8 cellular contexts compared by ENCODE assay signal in the genomic region with DNA sequence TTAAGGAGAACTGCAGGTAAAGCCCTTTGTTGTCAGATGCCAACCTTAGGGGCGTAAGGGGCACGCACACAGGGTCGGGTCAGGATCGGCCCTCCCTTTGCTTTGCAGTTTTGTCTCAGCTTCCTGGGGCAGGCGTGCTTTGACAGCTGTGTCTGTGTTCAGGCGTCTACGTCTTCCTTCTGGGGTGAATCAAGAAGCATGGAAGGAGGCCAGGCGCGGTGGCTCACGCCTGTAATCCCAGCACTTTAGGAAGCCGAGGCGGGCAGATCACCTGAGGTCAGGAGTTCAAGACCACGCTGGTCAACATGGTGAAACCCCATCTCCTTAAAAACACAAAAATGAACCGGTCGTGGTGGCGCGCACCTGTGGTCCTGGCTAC. TPM values are rescaled to one million over a fixed set of nuclear protein-coding genes. Genes with fewer than 3 reads are reported as not detected.
DNase-seq lines count a peak whose midpoint lies in the region; ATAC-seq and TF ChIP-seq lines count a peak whose summit lies in the region.

No MANE protein-coding gene starts in this region.

- H2BK5ac ChIP-seq in trophoblast cell (ENCODE audit: low read depth, low read length, poor library complexity), result no peak overlapping the region

- no peak overlapping the region for H3K14ac ChIP-seq in trophoblast cell (ENCODE audit: low read length)

- H2AK5ac ChIP-seq in trophoblast cell (ENCODE audit: low read length), result no peak overlapping the region

- H3K9me2 ChIP-seq in PC-3 (replicated peaks; ENCODE audit: low read length), result no peaks in the 10 kb centered on the region

- no peak overlapping the region for H3K23ac ChIP-seq in trophoblast cell (ENCODE audit: low read length)

- peak overlapping the region; percentile 81 for H3K9ac ChIP-seq in DND-41 (ENCODE audit: low read depth, low read length)
- no peak overlapping the region; the same call in 1 of the 2 replicates for H3K9ac ChIP-seq in PC-3 (ENCODE audit: low read length)
- H3K9ac ChIP-seq in trophoblast cell (ENCODE audit: low read length), result no peak overlapping the region

- H3K4me2 ChIP-seq in DND-41 (ENCODE audit: insufficient read depth, low read length) (peak overlapping the region; percentile 97), PC-3 (ENCODE audit: low read length) (peak overlapping the region; percentile 89), trophoblast cell (ENCODE audit: low read length) (peak overlapping the region; percentile 74)

- H3K36me3 ChIP-seq in DND-41 (ENCODE audit: insufficient read depth, low read length) (peaks cover 86% of the 10 kb centered on the region), PC-3 (ENCODE audit: low read depth, low read length) (peaks cover 60% of the 10 kb centered on the region), trophoblast cell (ENCODE audit: control insufficient read depth in 1 of 2, insufficient read depth in 2 of 2, low read length in 2 of 2) (peaks cover 48 to 52% of the 10 kb centered on the region in 2 experiments)

- H3K79me2 ChIP-seq in DND-41 (ENCODE audit: insufficient read depth, low read length) (peaks cover 94% of the 10 kb centered on the region), PC-3 (ENCODE audit: low read length) (peaks cover 93% of the 10 kb centered on the region), trophoblast cell (ENCODE audit: control insufficient read depth, insufficient read depth, low read length, poor library complexity) (peaks cover 20% of the 10 kb centered on the region)

- H3F3A ChIP-seq in PC-3 (ENCODE audit: low read length, unreplicated experiment), result no peaks in the 10 kb centered on the region

- no peak overlapping the region for H4K12ac ChIP-seq in trophoblast cell (ENCODE audit: low read depth, low read length)

- no peak overlapping the region for H2AFZ ChIP-seq in DND-41 (ENCODE audit: low read depth, low read length)
- H2AFZ ChIP-seq in PC-3 (ENCODE audit: low read length), result no peak overlapping the region
- no peak overlapping the region for H2AFZ ChIP-seq in trophoblast cell (ENCODE audit: insufficient read depth, low read length, poor library complexity)

- H4K8ac ChIP-seq in trophoblast cell (ENCODE audit: low read depth, low read length), result no peak overlapping the region

- no peak for ATAC-seq in DND-41 (ENCODE audit: insufficient read depth, low read depth)
- no peak for ATAC-seq in PC-3

- peaks cover 6% of the 10 kb centered on the region for H3K79me1 ChIP-seq in trophoblast cell (ENCODE audit: low read length)

- H3K4me1 ChIP-seq in DND-41 (ENCODE audit: insufficient read depth, low read length) (peaks cover 48% of the 10 kb centered on the region), PC-3 (ENCODE audit: insufficient read depth, low read length) (peaks cover 18% of the 10 kb centered on the region), trophoblast cell (ENCODE audit: control insufficient read depth in 1 of 2, insufficient read depth in 2 of 2, low read length in 2 of 2) (peaks cover 7 to 10% of the 10 kb centered on the region in 2 experiments)

- H4K20me1 ChIP-seq in DND-41 (ENCODE audit: insufficient read depth, low read length), result peaks cover 45% of the 10 kb centered on the region
- no peaks in the 10 kb centered on the region for H4K20me1 ChIP-seq in PC-3 (ENCODE audit: low read length)

- CTCF ChIA-PET in PC-3 (lab: Charles Lee), result no interaction called here

- H3K27ac ChIP-seq in DND-41 (ENCODE audit: low read length), result no peak overlapping the region
- H3K27ac ChIP-seq in PC-3 (ENCODE audit: low read length), result no peak overlapping the region
- H3K27ac ChIP-seq in trophoblast cell (ENCODE audit: low read depth, low read length), result no peak overlapping the region

- no CpG with 5 or more reads among the region's 17 CpGs for WGBS in trophoblast cell (ENCODE audit: extremely low coverage, insufficient coverage, insufficient read length)

- no peak for TF ChIP-seq CTCF in DND-41 (IDR thresholded peaks at IDR 0.05; ENCODE audit: borderline replicate concordance, extremely low read depth, low read length, poor library complexity, severe bottlenecking)
- no peak for TF ChIP-seq CTCF in PC-3 (conservative IDR thresholded peaks at IDR 0.05; ENCODE audit: low read depth, low read length)
- TF ChIP-seq CTCF in epithelial cell of esophagus (IDR thresholded peaks at IDR 0.05; ENCODE audit: insufficient read depth, low read depth, low read length, missing control alignments), result no peak

- peak overlapping the region; percentile 37 for H3K4ac ChIP-seq in trophoblast cell (ENCODE audit: low read depth, low read length)

- no peak overlapping the region for H2BK120ac ChIP-seq in trophoblast cell (ENCODE audit: insufficient read depth, low read length, poor library complexity)

- intact Hi-C loops in PC-3 (cut with micrococcal nuclease), result loop anchor here (5.0 kb wide), 1 partner anchor 73 kb away; no protein-coding TSS in a partner anchor

- no peak overlapping the region for H2BK12ac ChIP-seq in trophoblast cell (ENCODE audit: low read length)

- H3K27me3 ChIP-seq in DND-41 (ENCODE audit: insufficient read depth, low read length, poor library complexity), result no peaks in the 10 kb centered on the region
- H3K27me3 ChIP-seq in PC-3 (ENCODE audit: low read length), result no peaks in the 10 kb centered on the region
- no peaks in the 10 kb centered on the region for H3K27me3 ChIP-seq in trophoblast cell (ENCODE audit: insufficient read depth, low read length)

- DNase-seq in DND-41, result no peak
- DNase-seq in PC-3, result no peak
- no peak for DNase-seq in epithelial cell of esophagus (ENCODE audit: low read depth)
- DNase-seq in trophoblast cell, result no peak
- DNase-seq in GM03348 (ENCODE audit: low spot score), result no peak
- no peak for DNase-seq in OCI-M1 (lab: John Stamatoyannopoulos, UW)
- DNase-seq in middle frontal gyrus (ENCODE audit: extremely low spot score, low spot score), result no peak
- no peak for DNase-seq in NCI-H2107 treated with DMSO at 0.1 percent for 48 hours (lab: John Stamatoyannopoulos, UW; ENCODE audit: unreplicated experiment)

- H3K18ac ChIP-seq in trophoblast cell (ENCODE audit: low read length), result no peak overlapping the region

- POLR2A ChIA-PET in PC-3 (lab: Charles Lee; ENCODE audit: unreplicated experiment), result no interaction called here

- peak overlapping the region in 1 of 2 experiments; percentile 84; a peak in 3 of 4 replicates for H3K4me3 ChIP-seq in DND-41 (ENCODE audit: low read depth in 1 of 2, low read length in 2 of 2)
- H3K4me3 ChIP-seq in PC-3 (ENCODE audit: low read length), result peak overlapping the region; percentile 91
- H3K4me3 ChIP-seq in epithelial cell of esophagus (ENCODE audit: low read length), result peak overlapping the region; percentile 74
- H3K4me3 ChIP-seq in trophoblast cell (ENCODE audit: low read depth, low read length), result peak overlapping the region; percentile 96

- no TSS peak for BruUV-seq in PC-3 (replicated peaks; lab: Mats Ljungman, UMichigan)

- H4K91ac ChIP-seq in trophoblast cell (ENCODE audit: low read depth, low read length), result no peak overlapping the region

- no peaks in the 10 kb centered on the region for H3K9me3 ChIP-seq in DND-41 (ENCODE audit: insufficient read depth, low read length, severe bottlenecking)
- H3K9me3 ChIP-seq in PC-3 (ENCODE audit: low read length), result no peaks in the 10 kb centered on the region
- no peaks in the 10 kb centered on the region for H3K9me3 ChIP-seq in trophoblast cell (ENCODE audit: insufficient read depth, low read depth, low read length)

RNA-seq across cellular contexts. Expression of gene ZGPAT, which starts 1.3 kb away (rescaled TPM):
- 37.9 and 56.8 TPM in 2 replicates for total RNA-seq in PC-3 (2014; rRNA removed)
- 13.5 and 15.2 TPM in 2 replicates for polyA plus RNA-seq in trophoblast cell (2013)

RNA-seq across cellular contexts. Expression of gene ARFRP1, which starts 1.4 kb away (rescaled TPM):
- 71.2 and 73.5 TPM in 2 replicates for total RNA-seq in PC-3 (2014; rRNA removed)
- 8.2 and 8.3 TPM in 2 replicates for polyA plus RNA-seq in trophoblast cell (2013)

RNA-seq across cellular contexts. Expression of gene TNFRSF6B, which starts 12.7 kb away (rescaled TPM):
- total RNA-seq in PC-3 (2014; rRNA removed), result 41.6 and 59.0 TPM in 2 replicates
- 0.73 and 0.85 TPM in 2 replicates for polyA plus RNA-seq in trophoblast cell (2013)

RNA-seq across cellular contexts. Expression of gene LIME1, which starts 27.3 kb away (rescaled TPM):
- total RNA-seq in PC-3 (2014; rRNA removed), result 17.3 and 18.6 TPM in 2 replicates
- 2.0 TPM in 2 replicates for polyA plus RNA-seq in trophoblast cell (2013)

RNA-seq across cellular contexts. Expression of gene SLC2A4RG, which starts 30.4 kb away (rescaled TPM):
- total RNA-seq in PC-3 (2014; rRNA removed), result 116 TPM in 2 replicates
- 79.0 and 79.6 TPM in 2 replicates for polyA plus RNA-seq in trophoblast cell (2013)
